In the genomic region with DNA sequence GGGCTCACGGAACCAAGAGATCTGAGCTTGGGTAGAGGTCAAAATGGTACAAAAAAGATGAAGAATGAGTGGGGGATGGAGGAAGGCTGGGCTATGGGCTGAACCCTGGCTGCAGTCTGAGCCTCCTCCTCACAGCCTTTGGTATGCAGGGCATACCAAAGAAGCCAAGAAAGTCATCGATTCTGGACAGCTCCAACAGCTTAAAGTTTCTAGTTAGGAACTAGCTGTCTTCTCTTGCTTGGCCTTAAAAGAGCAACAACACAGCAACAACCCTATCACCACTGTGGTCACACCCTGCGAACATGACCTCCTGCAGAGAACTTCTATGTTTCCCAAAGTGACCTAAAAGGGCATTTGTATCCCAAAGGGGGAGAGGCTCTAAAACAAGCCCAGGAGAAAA, we compare ENCODE assay signal across 20 cellular contexts.
DNase-seq lines count a peak whose midpoint lies in the region; ATAC-seq and TF ChIP-seq lines count a peak whose summit lies in the region.
"Had no signal": no experiment of that assay in that cellular context is flagged by ENCODE, and none has a peak within 500 bp of the region (broad histone marks: within the 10 kb centered on the region; RNA-seq: fewer than 3 reads in every experiment).

No MANE protein-coding gene starts in this region.

- POLR2A ChIA-PET in WTC11 (lab: Charles Lee): no interaction called here

- no peak for TF ChIP-seq CTCF in WTC11 (IDR thresholded peaks at IDR 0.05)

- H3K4me3 Mint-ChIP-seq in WTC11 (no peak overlapping the region), immature natural killer cell (peak overlapping the region; percentile 11 to 69 (median 47))
- H3K4me3 Mint-ChIP-seq: activated CD4-positive, alpha-beta T cell treated with anti-CD3 and anti-CD28 coated beads for 36 hours; brain had no signal

- H3K36me3 Mint-ChIP-seq in WTC11: peaks cover 46% of the 10 kb centered on the region
- peaks cover 11 to 22% (median 22%) of the 10 kb centered on the region in 3 donors for H3K36me3 Mint-ChIP-seq in immature natural killer cell

- H3K27me3 Mint-ChIP-seq in WTC11 (ENCODE audit: low read depth): peaks cover 17% of the 10 kb centered on the region
- H3K27me3 Mint-ChIP-seq in immature natural killer cell (ENCODE audit: low read depth in 3 of 3): peaks cover 0 to 4% (median 0%) of the 10 kb centered on the region in 3 donors
- H3K27me3 Mint-ChIP-seq: activated CD4-positive, alpha-beta T cell treated with anti-CD3 and anti-CD28 coated beads for 36 hours; progenitor cell of endocrine pancreas had no signal

- peaks cover 24% of the 10 kb centered on the region for H3K9me3 Mint-ChIP-seq in WTC11
- H3K9me3 Mint-ChIP-seq in immature natural killer cell: peaks cover 2 to 13% (median 10%) of the 10 kb centered on the region in 6 donors

- ATAC-seq in WTC11: no peak; the same call in 1 of the 2 replicates
- ATAC-seq: activated CD4-positive, alpha-beta T cell treated with anti-CD3 and anti-CD28 coated beads for 36 hours; stimulated activated naive CD8-positive, alpha-beta T cell treated with anti-CD3 and anti-CD28 coated beads, Interleukin-15, Interleukin-2, amounts not matched to agents 100 U/mL and 50 U/mL, for 24 hours had no signal

- CTCF ChIA-PET in WTC11 (lab: Charles Lee): interaction anchor here (1.0 kb wide), 1 partner anchor 50 kb away, joined by 3 read pairs; no protein-coding TSS in a partner anchor

- DNase-seq in AG08395 (ENCODE audit: low spot score) (peak; percentile 23), EH (ENCODE audit: low read depth) (peak; percentile 59), WTC11 (ENCODE audit: low spot score) (no peak), immature natural killer cell (peak in 1 of 3 donors; percentile 14), mucosa of gallbladder (ENCODE audit: low spot score) (no peak), NCI-H1417 treated with DMSO at 0.1 percent for 48 hours (lab: John Stamatoyannopoulos, UW) (no peak)
- no peak for DNase-seq in stimulated activated CD4-positive, alpha-beta T cell treated with anti-CD3 and anti-CD28 coated beads, Interleukin-4, amount 100 ng/mL, for 4 hours
- no peak for DNase-seq in activated CD4-positive, alpha-beta T cell treated with anti-CD3 and anti-CD28 coated beads, Interleukin-2, amount 50 U/mL, for 4 hours
- DNase-seq: 8988T; activated CD4-positive, alpha-beta T cell treated with anti-CD3 and anti-CD28 coated beads for 36 hours; activated CD8-positive, alpha-beta memory T cell treated with anti-CD3 and anti-CD28 coated beads for 24 hours; activated naive CD4-positive, alpha-beta T cell; DMS79 treated with DMSO at 0.1 percent for 48 hours; glutamatergic neuron; lower lobe of right lung; NCI-H1694; sigmoid colon; stimulated activated naive CD8-positive, alpha-beta T cell treated with anti-CD3 and anti-CD28 coated beads, Interleukin-15, Interleukin-2, amounts not matched to agents 100 U/mL and 50 U/mL, for 24 hours had no signal

- peak overlapping the region; percentile 21; the same call in 1 of the 2 replicates for H3K27ac Mint-ChIP-seq in WTC11
- peak overlapping the region; percentile 5 to 71 (median 24) for H3K27ac Mint-ChIP-seq in immature natural killer cell
- H3K27ac Mint-ChIP-seq: activated CD4-positive, alpha-beta T cell treated with anti-CD3 and anti-CD28 coated beads for 36 hours; brain; progenitor cell of endocrine pancreas had no signal

- H3K4me1 Mint-ChIP-seq in WTC11 (peaks cover 28% of the 10 kb centered on the region), immature natural killer cell (peaks cover 26% of the 10 kb centered on the region in 2 donors)
- H3K4me1 Mint-ChIP-seq: brain had no signal

TF ChIP-seq in WTC11, 78 proteins besides CTCF, POLR2A, EP300 and RAD21:
- TF ChIP-seq, protein P1, sequence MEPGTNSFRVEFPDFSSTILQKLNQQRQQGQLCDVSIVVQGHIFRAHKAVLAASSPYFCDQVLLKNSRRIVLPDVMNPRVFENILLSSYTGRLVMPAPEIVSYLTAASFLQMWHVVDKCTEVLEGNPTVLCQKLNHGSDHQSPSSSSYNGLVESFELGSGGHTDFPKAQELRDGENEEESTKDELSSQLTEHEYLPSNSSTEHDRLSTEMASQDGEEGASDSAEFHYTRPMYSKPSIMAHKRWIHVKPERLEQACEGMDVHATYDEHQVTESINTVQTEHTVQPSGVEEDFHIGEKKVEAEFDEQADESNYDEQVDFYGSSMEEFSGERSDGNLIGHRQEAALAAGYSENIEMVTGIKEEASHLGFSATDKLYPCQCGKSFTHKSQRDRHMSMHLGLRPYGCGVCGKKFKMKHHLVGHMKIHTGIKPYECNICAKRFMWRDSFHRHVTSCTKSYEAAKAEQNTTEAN (CRISPR knock-in tag; IDR thresholded peaks at IDR 0.05): no peak
- no peak for TF ChIP-seq ESRRA (CRISPR knock-in tag; IDR thresholded peaks at IDR 0.05; ENCODE audit: borderline replicate concordance)
- TF ChIP-seq ETV6 (CRISPR knock-in tag; IDR thresholded peaks at IDR 0.05): no peak
- TF ChIP-seq, protein P2, sequence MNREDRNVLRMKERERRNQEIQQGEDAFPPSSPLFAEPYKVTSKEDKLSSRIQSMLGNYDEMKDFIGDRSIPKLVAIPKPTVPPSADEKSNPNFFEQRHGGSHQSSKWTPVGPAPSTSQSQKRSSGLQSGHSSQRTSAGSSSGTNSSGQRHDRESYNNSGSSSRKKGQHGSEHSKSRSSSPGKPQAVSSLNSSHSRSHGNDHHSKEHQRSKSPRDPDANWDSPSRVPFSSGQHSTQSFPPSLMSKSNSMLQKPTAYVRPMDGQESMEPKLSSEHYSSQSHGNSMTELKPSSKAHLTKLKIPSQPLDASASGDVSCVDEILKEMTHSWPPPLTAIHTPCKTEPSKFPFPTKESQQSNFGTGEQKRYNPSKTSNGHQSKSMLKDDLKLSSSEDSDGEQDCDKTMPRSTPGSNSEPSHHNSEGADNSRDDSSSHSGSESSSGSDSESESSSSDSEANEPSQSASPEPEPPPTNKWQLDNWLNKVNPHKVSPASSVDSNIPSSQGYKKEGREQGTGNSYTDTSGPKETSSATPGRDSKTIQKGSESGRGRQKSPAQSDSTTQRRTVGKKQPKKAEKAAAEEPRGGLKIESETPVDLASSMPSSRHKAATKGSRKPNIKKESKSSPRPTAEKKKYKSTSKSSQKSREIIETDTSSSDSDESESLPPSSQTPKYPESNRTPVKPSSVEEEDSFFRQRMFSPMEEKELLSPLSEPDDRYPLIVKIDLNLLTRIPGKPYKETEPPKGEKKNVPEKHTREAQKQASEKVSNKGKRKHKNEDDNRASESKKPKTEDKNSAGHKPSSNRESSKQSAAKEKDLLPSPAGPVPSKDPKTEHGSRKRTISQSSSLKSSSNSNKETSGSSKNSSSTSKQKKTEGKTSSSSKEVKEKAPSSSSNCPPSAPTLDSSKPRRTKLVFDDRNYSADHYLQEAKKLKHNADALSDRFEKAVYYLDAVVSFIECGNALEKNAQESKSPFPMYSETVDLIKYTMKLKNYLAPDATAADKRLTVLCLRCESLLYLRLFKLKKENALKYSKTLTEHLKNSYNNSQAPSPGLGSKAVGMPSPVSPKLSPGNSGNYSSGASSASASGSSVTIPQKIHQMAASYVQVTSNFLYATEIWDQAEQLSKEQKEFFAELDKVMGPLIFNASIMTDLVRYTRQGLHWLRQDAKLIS (CRISPR knock-in tag; IDR thresholded peaks at IDR 0.05; ENCODE audit: borderline replicate concordance): no peak
- no peak for TF ChIP-seq HMGA2 (CRISPR knock-in tag; IDR thresholded peaks at IDR 0.05)
- TF ChIP-seq KAT7 (CRISPR knock-in tag; IDR thresholded peaks at IDR 0.05; ENCODE audit: borderline replicate concordance): no peak
- TF ChIP-seq, protein P3, sequence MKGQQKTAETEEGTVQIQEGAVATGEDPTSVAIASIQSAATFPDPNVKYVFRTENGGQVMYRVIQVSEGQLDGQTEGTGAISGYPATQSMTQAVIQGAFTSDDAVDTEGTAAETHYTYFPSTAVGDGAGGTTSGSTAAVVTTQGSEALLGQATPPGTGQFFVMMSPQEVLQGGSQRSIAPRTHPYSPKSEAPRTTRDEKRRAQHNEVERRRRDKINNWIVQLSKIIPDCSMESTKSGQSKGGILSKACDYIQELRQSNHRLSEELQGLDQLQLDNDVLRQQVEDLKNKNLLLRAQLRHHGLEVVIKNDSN (CRISPR knock-in tag; IDR thresholded peaks at IDR 0.05): no peak
- TF ChIP-seq, protein P4, sequence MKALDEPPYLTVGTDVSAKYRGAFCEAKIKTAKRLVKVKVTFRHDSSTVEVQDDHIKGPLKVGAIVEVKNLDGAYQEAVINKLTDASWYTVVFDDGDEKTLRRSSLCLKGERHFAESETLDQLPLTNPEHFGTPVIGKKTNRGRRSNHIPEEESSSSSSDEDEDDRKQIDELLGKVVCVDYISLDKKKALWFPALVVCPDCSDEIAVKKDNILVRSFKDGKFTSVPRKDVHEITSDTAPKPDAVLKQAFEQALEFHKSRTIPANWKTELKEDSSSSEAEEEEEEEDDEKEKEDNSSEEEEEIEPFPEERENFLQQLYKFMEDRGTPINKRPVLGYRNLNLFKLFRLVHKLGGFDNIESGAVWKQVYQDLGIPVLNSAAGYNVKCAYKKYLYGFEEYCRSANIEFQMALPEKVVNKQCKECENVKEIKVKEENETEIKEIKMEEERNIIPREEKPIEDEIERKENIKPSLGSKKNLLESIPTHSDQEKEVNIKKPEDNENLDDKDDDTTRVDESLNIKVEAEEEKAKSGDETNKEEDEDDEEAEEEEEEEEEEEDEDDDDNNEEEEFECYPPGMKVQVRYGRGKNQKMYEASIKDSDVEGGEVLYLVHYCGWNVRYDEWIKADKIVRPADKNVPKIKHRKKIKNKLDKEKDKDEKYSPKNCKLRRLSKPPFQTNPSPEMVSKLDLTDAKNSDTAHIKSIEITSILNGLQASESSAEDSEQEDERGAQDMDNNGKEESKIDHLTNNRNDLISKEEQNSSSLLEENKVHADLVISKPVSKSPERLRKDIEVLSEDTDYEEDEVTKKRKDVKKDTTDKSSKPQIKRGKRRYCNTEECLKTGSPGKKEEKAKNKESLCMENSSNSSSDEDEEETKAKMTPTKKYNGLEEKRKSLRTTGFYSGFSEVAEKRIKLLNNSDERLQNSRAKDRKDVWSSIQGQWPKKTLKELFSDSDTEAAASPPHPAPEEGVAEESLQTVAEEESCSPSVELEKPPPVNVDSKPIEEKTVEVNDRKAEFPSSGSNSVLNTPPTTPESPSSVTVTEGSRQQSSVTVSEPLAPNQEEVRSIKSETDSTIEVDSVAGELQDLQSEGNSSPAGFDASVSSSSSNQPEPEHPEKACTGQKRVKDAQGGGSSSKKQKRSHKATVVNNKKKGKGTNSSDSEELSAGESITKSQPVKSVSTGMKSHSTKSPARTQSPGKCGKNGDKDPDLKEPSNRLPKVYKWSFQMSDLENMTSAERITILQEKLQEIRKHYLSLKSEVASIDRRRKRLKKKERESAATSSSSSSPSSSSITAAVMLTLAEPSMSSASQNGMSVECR (CRISPR knock-in tag; IDR thresholded peaks at IDR 0.05; ENCODE audit: borderline replicate concordance): no peak
- no peak for TF ChIP-seq NFATC4 (CRISPR knock-in tag; IDR thresholded peaks at IDR 0.05)

Comparison
In these comparisons a context has a peak if more than half of its experiments do, and no peak if none do; other contexts are left out.
1. DNase-seq: peak in AG08395 (single experiment) and EH (single experiment); none in WTC11 (single experiment), stimulated activated CD4-positive, alpha-beta T cell treated with anti-CD3 and anti-CD28 coated beads, Interleukin-4, amount 100 ng/mL, for 4 hours (0 of 2), mucosa of gallbladder (single experiment), activated CD4-positive, alpha-beta T cell treated with anti-CD3 and anti-CD28 coated beads, Interleukin-2, amount 50 U/mL, for 4 hours (0 of 2) and NCI-H1417 treated with DMSO at 0.1 percent for 48 hours (single experiment).